Comparison of ENCODE assay signal across 10 cellular contexts in the genomic region with DNA sequence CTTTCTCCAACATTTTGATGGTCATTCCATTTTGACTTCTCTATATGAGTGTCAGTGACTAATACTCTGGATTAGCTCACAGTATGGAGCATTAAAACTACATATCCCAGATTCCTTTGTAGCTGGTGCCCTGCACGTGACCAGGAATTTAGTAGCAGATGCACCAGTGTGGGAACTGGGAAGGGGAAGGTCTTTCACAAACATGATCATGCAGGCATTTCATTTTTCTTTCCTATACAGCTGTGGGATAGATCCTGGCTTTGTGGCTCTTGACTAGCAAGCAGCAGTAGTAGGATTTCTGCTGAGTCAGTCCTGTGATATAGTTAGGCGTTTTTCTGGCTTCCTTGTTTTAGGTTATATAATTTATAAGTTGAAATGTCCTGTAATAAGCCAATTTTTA.
A peak's percentile ranks its signal among the peaks of the same experiment; 100 is the strongest.
DNase-seq lines count a peak whose midpoint lies in the region; ATAC-seq, FAIRE-seq and TF ChIP-seq lines count a peak whose summit lies in the region.
"Had no signal": no experiment of that assay in that cellular context is flagged by ENCODE, and none has a peak within 500 bp of the region (broad histone marks: within the 10 kb centered on the region; RNA-seq: fewer than 3 reads in every experiment).

No MANE protein-coding gene starts in this region.

- H3K4me1 ChIP-seq in A549 = peaks cover 4% of the 10 kb centered on the region; the same call in 1 of the 3 replicates

- in situ Hi-C loops in SK-MEL-5 (cut with HindIII; ENCODE audit: low pct_unique_long_range_greater_than_20kb, low sequenced_read_pairs) = no loop called here

- no peaks in the 10 kb centered on the region for H3K4me1 Mint-ChIP-seq in activated CD4-positive, alpha-beta T cell treated with anti-CD3 and anti-CD28 coated beads for 36 hours

- intact Hi-C loops in activated CD4-positive, alpha-beta T cell treated with anti-CD3 and anti-CD28 coated beads for 36 hours (cut with DNase I, micrococcal nuclease) = no loop called here

- DNase-seq in A549 (ENCODE audit: low read depth in 1 of 2, low spot score in 1 of 2) (peak in 1 of 2 experiments; percentile 48), GM04503 (ENCODE audit: low read depth) (peak; percentile 41), SK-MEL-5 (ENCODE audit: low read depth, low spot score) (peak; percentile 19), fibroblast of the conjunctiva (ENCODE audit: low read depth) (peak; percentile 42), NCI-H345 treated with DMSO at 0.1 percent for 48 hours (lab: John Stamatoyannopoulos, UW; ENCODE audit: unreplicated experiment) (no peak)
- no peak for DNase-seq in stimulated activated naive CD4-positive, alpha-beta T cell (lab: John Stamatoyannopoulos, UW)
- DNase-seq in activated CD4-positive, alpha-beta T cell treated with anti-CD3 and anti-CD28 coated beads for 36 hours = no peak
- DNase-seq: T-helper 1 cell had no signal

- ATAC-seq in A549 (peak; percentile 88 to 92), GM18517 (IDR thresholded peaks at IDR 0.05; ENCODE audit: unreplicated experiment) (no peak)
- no peak for ATAC-seq in activated CD4-positive, alpha-beta T cell treated with anti-CD3 and anti-CD28 coated beads for 36 hours

- peaks cover 4% of the 10 kb centered on the region for H3K9me3 Mint-ChIP-seq in activated CD4-positive, alpha-beta T cell treated with anti-CD3 and anti-CD28 coated beads for 36 hours (ENCODE audit: low read depth)

- peak overlapping the region; percentile 48; the same call in 2 of the 3 replicates for H3K4me2 ChIP-seq in A549

- no peaks in the 10 kb centered on the region for H3K36me3 Mint-ChIP-seq in activated CD4-positive, alpha-beta T cell treated with anti-CD3 and anti-CD28 coated beads for 36 hours (ENCODE audit: low read depth)

- 25% methylated on average over 2 of the region's 2 CpGs for WGBS in A549 (ENCODE audit: missing lambda C conversion rate)

- TF ChIP-seq EP300 in A549 (IDR thresholded peaks at IDR 0.05) = no peak

- H3K27ac Mint-ChIP-seq in activated CD4-positive, alpha-beta T cell treated with anti-CD3 and anti-CD28 coated beads for 36 hours = no peak overlapping the region
- H3K27ac Mint-ChIP-seq: activated T-helper 1 cell treated with anti-CD3 and anti-CD28 coated beads, Interleukin-12 subunit alpha, Interleukin-12 subunit beta, Interleukin-2, Interleukin-4 antibody, amounts not matched to agents 30 ng/mL and 10 ng/mL and 1 ng/mL, durations not matched to agents 14 hours and 24 hours and 36 hours had no signal

- no peak overlapping the region for H3K4me3 Mint-ChIP-seq in activated CD4-positive, alpha-beta T cell treated with anti-CD3 and anti-CD28 coated beads for 36 hours
- H3K4me3 Mint-ChIP-seq: activated T-helper 1 cell treated with anti-CD3 and anti-CD28 coated beads, Interleukin-12 subunit alpha, Interleukin-12 subunit beta, Interleukin-2, Interleukin-4 antibody, amounts not matched to agents 30 ng/mL and 10 ng/mL and 1 ng/mL, durations not matched to agents 14 hours and 24 hours and 36 hours had no signal

- no peaks in the 10 kb centered on the region for H3K9me3 ChIP-seq in A549

- no peak for TF ChIP-seq POLR2A in A549 (IDR thresholded peaks at IDR 0.05; ENCODE audit: low read length)

- H3K4me3 ChIP-seq in A549 = no peak overlapping the region

- POLR2A ChIA-PET in A549 (lab: Yijun Ruan, JAX) = no interaction called here
- POLR2A ChIA-PET in activated CD4-positive, alpha-beta T cell treated with anti-CD3 and anti-CD28 coated beads for 36 hours (lab: Charles Lee) = no interaction called here

- TF ChIP-seq CTCF in A549 (IDR thresholded peaks at IDR 0.05) = no peak

- CTCF ChIA-PET in A549 (lab: Yijun Ruan, JAX) = no interaction called here
- CTCF ChIA-PET in activated CD4-positive, alpha-beta T cell treated with anti-CD3 and anti-CD28 coated beads for 36 hours (lab: Charles Lee) = no interaction called here

- H3K27me3 Mint-ChIP-seq in activated CD4-positive, alpha-beta T cell treated with anti-CD3 and anti-CD28 coated beads for 36 hours = no peaks in the 10 kb centered on the region

- no peak for TF ChIP-seq RAD21 in A549 (conservative IDR thresholded peaks at IDR 0.05 in 1 of 2, IDR thresholded peaks at IDR 0.05 in 1 of 2)

- FAIRE-seq in A549 (lab: Jason Lieb, UNC) = no peak

- H3K27ac ChIP-seq in A549 = peak overlapping the region; percentile 57 to 71; a peak in 5 of 6 replicates

TF ChIP-seq in A549, 52 proteins besides CTCF, POLR2A, EP300 and RAD21:
- TF ChIP-seq MYC (IDR thresholded peaks at IDR 0.05; ENCODE audit: borderline replicate concordance, low read length) (no peak), MAFK (IDR thresholded peaks at IDR 0.05; ENCODE audit: partially characterized antibody) (peak; percentile 76)
- TF ChIP-seq, protein P1, sequence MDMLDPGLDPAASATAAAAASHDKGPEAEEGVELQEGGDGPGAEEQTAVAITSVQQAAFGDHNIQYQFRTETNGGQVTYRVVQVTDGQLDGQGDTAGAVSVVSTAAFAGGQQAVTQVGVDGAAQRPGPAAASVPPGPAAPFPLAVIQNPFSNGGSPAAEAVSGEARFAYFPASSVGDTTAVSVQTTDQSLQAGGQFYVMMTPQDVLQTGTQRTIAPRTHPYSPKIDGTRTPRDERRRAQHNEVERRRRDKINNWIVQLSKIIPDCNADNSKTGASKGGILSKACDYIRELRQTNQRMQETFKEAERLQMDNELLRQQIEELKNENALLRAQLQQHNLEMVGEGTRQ (IDR thresholded peaks at IDR 0.05) = peak; percentile 81

Comparison
In these comparisons a context has a peak if more than half of its experiments do, and no peak if none do; other contexts are left out.
1. ATAC-seq: peak in A549 (2 of 2); none in GM18517 (single experiment) and activated CD4-positive, alpha-beta T cell treated with anti-CD3 and anti-CD28 coated beads for 36 hours (single experiment).
2. DNase-seq: peak in GM04503 (single experiment), SK-MEL-5 (single experiment) and fibroblast of the conjunctiva (single experiment); none in stimulated activated naive CD4-positive, alpha-beta T cell (0 of 6), NCI-H345 treated with DMSO at 0.1 percent for 48 hours (single experiment) and activated CD4-positive, alpha-beta T cell treated with anti-CD3 and anti-CD28 coated beads for 36 hours (single experiment).